1 cellular context compared by ENCODE assay signal in the genomic region with DNA sequence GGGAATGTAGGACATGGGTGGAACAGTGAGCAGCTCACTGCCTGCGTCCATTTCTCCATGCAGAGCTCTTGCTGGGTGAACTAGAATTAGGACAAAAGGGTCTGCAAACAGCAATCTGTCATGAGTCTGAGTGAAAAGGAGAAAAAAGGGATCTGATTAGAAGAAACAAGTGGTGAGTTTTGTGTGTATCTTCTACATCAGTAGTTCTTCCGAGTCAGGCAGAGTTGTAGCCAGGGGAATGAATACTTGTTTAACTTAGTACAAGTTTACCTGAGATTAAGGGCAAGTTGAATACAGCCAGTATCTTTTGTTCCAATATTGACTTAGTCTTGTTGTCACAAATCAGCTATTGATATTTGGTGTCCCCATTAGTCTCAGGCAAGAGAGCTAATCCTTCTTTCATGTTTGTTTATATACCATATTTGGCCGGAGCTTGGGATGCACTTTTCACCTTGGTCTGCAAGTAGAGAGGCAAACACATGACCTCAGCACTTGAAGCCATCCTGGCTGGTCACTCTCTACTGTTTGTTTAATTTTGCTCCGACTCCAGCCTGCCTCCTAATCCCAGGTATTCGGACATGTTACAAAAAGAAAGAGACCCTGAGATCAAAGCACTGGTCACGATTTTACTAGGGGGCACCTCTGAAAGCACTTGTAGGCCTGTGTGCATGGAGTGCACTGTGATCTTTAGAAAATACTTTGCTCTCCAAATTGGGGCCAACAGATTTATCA.
A peak's percentile ranks its signal among the peaks of the same experiment; 100 is the strongest.
TF ChIP-seq lines count a peak whose summit lies in the region.

No MANE protein-coding gene starts in this region.

TF ChIP-seq in HepG2, 621 proteins besides CTCF, POLR2A, EP300 and RAD21 (continued from another document and continues in another):
- TF ChIP-seq, protein P1, sequence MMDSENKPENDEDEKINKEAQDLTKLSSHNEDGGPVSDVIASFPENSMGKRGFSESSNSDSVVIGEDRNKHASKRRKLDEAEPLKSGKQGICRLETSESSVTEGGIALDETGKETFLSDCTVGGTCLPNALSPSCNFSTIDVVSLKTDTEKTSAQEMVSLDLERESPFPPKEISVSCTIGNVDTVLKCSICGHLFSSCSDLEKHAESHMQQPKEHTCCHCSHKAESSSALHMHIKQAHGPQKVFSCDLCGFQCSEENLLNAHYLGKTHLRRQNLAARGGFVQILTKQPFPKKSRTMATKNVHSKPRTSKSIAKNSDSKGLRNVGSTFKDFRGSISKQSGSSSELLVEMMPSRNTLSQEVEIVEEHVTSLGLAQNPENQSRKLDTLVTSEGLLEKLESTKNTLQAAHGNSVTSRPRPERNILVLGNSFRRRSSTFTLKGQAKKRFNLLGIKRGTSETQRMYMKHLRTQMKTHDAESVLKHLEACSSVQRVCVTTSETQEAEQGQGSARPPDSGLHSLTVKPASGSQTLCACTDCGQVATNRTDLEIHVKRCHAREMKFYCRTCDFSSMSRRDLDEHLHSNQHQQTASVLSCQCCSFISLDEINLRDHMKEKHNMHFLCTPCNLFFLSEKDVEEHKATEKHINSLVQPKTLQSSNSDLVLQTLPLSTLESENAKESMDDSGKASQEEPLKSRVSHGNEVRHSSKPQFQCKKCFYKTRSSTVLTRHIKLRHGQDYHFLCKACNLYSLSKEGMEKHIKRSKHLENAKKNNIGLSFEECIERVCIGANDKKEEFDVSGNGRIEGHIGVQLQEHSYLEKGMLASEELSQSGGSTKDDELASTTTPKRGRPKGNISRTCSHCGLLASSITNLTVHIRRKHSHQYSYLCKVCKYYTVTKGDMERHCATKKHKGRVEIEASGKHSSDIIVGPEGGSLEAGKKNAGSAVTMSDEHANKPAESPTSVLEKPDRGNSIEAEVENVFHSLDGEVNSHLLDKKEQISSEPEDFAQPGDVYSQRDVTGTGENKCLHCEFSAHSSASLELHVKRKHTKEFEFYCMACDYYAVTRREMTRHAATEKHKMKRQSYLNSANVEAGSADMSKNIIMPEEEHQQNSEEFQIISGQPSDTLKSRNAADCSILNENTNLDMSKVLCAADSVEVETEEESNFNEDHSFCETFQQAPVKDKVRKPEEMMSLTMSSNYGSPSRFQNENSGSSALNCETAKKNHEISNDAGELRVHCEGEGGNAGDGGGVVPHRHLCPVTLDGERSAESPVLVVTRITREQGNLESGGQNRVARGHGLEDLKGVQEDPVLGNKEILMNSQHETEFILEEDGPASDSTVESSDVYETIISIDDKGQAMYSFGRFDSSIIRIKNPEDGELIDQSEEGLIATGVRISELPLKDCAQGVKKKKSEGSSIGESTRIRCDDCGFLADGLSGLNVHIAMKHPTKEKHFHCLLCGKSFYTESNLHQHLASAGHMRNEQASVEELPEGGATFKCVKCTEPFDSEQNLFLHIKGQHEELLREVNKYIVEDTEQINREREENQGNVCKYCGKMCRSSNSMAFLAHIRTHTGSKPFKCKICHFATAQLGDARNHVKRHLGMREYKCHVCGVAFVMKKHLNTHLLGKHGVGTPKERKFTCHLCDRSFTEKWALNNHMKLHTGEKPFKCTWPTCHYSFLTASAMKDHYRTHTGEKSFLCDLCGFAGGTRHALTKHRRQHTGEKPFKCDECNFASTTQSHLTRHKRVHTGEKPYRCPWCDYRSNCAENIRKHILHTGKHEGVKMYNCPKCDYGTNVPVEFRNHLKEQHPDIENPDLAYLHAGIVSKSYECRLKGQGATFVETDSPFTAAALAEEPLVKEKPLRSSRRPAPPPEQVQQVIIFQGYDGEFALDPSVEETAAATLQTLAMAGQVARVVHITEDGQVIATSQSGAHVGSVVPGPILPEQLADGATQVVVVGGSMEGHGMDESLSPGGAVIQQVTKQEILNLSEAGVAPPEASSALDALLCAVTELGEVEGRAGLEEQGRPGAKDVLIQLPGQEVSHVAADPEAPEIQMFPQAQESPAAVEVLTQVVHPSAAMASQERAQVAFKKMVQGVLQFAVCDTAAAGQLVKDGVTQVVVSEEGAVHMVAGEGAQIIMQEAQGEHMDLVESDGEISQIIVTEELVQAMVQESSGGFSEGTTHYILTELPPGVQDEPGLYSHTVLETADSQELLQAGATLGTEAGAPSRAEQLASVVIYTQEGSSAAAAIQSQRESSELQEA (CRISPR knock-in tag; IDR thresholded peaks at IDR 0.05; ENCODE audit: not compliant biosample characterization) = no peak
- TF ChIP-seq ZNF644 (CRISPR knock-in tag; IDR thresholded peaks at IDR 0.05; ENCODE audit: low read depth) (peak; percentile 37), REXO4 (CRISPR knock-in tag; IDR thresholded peaks at IDR 0.05; ENCODE audit: borderline replicate concordance) (no peak), SRSF4 (IDR thresholded peaks at IDR 0.05; ENCODE audit: low read depth, low read length, poor library complexity, severe bottlenecking) (no peak), SRSF9 (IDR thresholded peaks at IDR 0.05; ENCODE audit: borderline replicate concordance, insufficient read depth, low read depth, low read length, poor library complexity, severe bottlenecking) (no peak), ZBTB14 (CRISPR knock-in tag; IDR thresholded peaks at IDR 0.05) (no peak), ZFP41 (CRISPR knock-in tag; IDR thresholded peaks at IDR 0.05; ENCODE audit: borderline replicate concordance) (no peak), ZNF616 (CRISPR knock-in tag; IDR thresholded peaks at IDR 0.05; ENCODE audit: low read depth) (no peak), FOXJ3 (CRISPR knock-in tag; IDR thresholded peaks at IDR 0.05; ENCODE audit: borderline replicate concordance) (peak; percentile 100), ELF4 (CRISPR knock-in tag; IDR thresholded peaks at IDR 0.05; ENCODE audit: borderline replicate concordance) (peak; percentile 87; the same call in 1 of the 2 replicates), ZFP91 (CRISPR knock-in tag; IDR thresholded peaks at IDR 0.05; ENCODE audit: borderline replicate concordance) (0 out of 2 replicates have a peak, but pooled peaks have one; percentile 53), NR2F1 (CRISPR knock-in tag; IDR thresholded peaks at IDR 0.05) (peak; percentile 96 to 99), MXD4 (CRISPR knock-in tag; IDR thresholded peaks at IDR 0.05) (peak; percentile 87), IRF2 (CRISPR knock-in tag; IDR thresholded peaks at IDR 0.05) (peak; percentile 97), ATF3 (CRISPR knock-in tag; IDR thresholded peaks at IDR 0.05) (no peak; the same call in 1 of the 2 replicates), ZNF780A (CRISPR knock-in tag; IDR thresholded peaks at IDR 0.05) (peak; percentile 97), TERF1 (CRISPR knock-in tag; IDR thresholded peaks at IDR 0.05) (no peak), NFIC (IDR thresholded peaks at IDR 0.05; ENCODE audit: low read length) (peak; percentile 100), BATF2 (CRISPR knock-in tag; IDR thresholded peaks at IDR 0.05) (peak; percentile 92; the same call in 1 of the 2 replicates), ZSCAN30 (CRISPR knock-in tag; IDR thresholded peaks at IDR 0.05) (peak; percentile 90), ARNT2 (CRISPR knock-in tag; IDR thresholded peaks at IDR 0.05; ENCODE audit: low read depth) (peak; percentile 88; the same call in 1 of the 2 replicates), ZNF879 (CRISPR knock-in tag; IDR thresholded peaks at IDR 0.05) (no peak), MIER2 (CRISPR knock-in tag; IDR thresholded peaks at IDR 0.05) (peak; percentile 88), TCF7L2 (IDR thresholded peaks at IDR 0.05; ENCODE audit: low read depth, low read length) (peak; percentile 99), ZNF431 (CRISPR knock-in tag; IDR thresholded peaks at IDR 0.05; ENCODE audit: borderline replicate concordance, low read depth) (peak; percentile 98), REPIN1 (CRISPR knock-in tag; IDR thresholded peaks at IDR 0.05; ENCODE audit: borderline replicate concordance, low read depth) (peak; percentile 99), SRSF1 (optimal IDR thresholded peaks at IDR 0.05; ENCODE audit: low read depth, low read length) (no peak), ARNT (IDR thresholded peaks at IDR 0.05) (no peak), ZNF253 (CRISPR knock-in tag; IDR thresholded peaks at IDR 0.05; ENCODE audit: borderline replicate concordance) (no peak), SMARCE1 (IDR thresholded peaks at IDR 0.05; ENCODE audit: borderline replicate concordance) (no peak)
- TF ChIP-seq, protein P2, sequence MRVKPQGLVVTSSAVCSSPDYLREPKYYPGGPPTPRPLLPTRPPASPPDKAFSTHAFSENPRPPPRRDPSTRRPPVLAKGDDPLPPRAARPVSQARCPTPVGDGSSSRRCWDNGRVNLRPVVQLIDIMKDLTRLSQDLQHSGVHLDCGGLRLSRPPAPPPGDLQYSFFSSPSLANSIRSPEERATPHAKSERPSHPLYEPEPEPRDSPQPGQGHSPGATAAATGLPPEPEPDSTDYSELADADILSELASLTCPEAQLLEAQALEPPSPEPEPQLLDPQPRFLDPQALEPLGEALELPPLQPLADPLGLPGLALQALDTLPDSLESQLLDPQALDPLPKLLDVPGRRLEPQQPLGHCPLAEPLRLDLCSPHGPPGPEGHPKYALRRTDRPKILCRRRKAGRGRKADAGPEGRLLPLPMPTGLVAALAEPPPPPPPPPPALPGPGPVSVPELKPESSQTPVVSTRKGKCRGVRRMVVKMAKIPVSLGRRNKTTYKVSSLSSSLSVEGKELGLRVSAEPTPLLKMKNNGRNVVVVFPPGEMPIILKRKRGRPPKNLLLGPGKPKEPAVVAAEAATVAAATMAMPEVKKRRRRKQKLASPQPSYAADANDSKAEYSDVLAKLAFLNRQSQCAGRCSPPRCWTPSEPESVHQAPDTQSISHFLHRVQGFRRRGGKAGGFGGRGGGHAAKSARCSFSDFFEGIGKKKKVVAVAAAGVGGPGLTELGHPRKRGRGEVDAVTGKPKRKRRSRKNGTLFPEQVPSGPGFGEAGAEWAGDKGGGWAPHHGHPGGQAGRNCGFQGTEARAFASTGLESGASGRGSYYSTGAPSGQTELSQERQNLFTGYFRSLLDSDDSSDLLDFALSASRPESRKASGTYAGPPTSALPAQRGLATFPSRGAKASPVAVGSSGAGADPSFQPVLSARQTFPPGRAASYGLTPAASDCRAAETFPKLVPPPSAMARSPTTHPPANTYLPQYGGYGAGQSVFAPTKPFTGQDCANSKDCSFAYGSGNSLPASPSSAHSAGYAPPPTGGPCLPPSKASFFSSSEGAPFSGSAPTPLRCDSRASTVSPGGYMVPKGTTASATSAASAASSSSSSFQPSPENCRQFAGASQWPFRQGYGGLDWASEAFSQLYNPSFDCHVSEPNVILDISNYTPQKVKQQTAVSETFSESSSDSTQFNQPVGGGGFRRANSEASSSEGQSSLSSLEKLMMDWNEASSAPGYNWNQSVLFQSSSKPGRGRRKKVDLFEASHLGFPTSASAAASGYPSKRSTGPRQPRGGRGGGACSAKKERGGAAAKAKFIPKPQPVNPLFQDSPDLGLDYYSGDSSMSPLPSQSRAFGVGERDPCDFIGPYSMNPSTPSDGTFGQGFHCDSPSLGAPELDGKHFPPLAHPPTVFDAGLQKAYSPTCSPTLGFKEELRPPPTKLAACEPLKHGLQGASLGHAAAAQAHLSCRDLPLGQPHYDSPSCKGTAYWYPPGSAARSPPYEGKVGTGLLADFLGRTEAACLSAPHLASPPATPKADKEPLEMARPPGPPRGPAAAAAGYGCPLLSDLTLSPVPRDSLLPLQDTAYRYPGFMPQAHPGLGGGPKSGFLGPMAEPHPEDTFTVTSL (CRISPR knock-in tag; IDR thresholded peaks at IDR 0.05; ENCODE audit: borderline replicate concordance) = peak; percentile 100
- TF ChIP-seq, protein P3, sequence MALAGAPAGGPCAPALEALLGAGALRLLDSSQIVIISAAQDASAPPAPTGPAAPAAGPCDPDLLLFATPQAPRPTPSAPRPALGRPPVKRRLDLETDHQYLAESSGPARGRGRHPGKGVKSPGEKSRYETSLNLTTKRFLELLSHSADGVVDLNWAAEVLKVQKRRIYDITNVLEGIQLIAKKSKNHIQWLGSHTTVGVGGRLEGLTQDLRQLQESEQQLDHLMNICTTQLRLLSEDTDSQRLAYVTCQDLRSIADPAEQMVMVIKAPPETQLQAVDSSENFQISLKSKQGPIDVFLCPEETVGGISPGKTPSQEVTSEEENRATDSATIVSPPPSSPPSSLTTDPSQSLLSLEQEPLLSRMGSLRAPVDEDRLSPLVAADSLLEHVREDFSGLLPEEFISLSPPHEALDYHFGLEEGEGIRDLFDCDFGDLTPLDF (CRISPR knock-in tag; IDR thresholded peaks at IDR 0.05) = no peak
